In the genomic region with DNA sequence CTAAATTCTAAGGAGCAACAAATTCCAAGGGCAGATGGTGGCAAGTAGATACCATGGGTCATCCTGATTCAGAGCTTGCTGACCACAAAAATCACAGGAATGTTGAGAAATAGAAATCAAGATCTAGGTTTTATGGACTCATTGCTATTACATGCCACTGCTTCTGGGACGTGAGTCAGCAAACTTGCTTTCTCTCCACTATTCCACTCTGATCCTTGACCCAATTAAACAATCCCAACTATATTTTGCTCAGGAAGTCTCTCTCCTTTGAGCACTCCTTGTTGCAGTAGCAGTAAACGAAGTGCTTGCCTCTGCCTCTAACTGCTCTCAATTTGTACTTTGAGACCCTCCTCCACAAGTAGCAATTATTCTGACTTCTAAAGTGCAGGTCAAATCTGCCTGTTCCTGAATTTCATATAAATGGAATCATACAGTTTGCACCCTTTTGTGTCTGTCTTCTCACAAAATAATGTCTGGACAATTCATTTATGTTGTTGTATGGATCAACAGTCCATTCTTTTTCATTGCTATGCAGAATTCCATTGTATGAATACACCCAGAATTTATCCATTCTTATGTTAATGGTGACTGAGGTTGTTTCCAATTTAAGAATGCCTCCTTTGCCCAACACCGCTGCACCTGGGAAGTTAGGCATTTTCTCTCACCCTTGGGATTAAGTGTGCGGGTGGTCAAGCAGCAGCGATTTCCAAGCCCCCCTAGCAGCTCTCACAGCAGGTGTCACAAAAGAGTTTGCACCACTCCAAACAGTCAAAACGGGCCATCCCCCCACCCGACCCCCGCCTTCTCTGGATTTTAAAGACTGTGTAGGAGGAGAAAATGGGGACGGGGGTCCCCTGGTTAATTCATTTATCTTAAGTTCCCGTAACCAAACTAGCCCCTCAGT, we compare ENCODE assay signal across 7 cellular contexts. TPM values are rescaled to one million over a fixed set of nuclear protein-coding genes. Genes with fewer than 3 reads are reported as not detected.
A peak's percentile ranks its signal among the peaks of the same experiment; 100 is the strongest.
DNase-seq lines count a peak whose midpoint lies in the region; ATAC-seq and TF ChIP-seq lines count a peak whose summit lies in the region.

No MANE protein-coding gene starts in this region.

- H4K20me1 ChIP-seq in OCI-LY7 (ENCODE audit: insufficient read depth, low read length): no peaks in the 10 kb centered on the region

- H3K27ac Mint-ChIP-seq in activated CD8-positive, alpha-beta T cell treated with anti-CD3 and anti-CD28 coated beads, Interleukin-2, amount 10 ng/mL, durations not matched to agents 7 days and 5 days: peak overlapping the region; percentile 75
- peak overlapping the region; percentile 48 to 94 for H3K27ac Mint-ChIP-seq in stimulated activated naive CD8-positive, alpha-beta T cell treated with anti-CD3 and anti-CD28 coated beads, Interleukin-15, amount 100 ng/mL, for 72 hours

- peak; percentile 94 for DNase-seq in HFF-Myc (ENCODE audit: extremely low read depth, low read depth)
- no peak for DNase-seq in activated CD8-positive, alpha-beta T cell treated with anti-CD3 and anti-CD28 coated beads, Interleukin-2, amount 10 ng/mL, durations not matched to agents 7 days and 5 days
- peak; percentile 81 for DNase-seq in iPS DF 4.7 (ENCODE audit: extremely low read depth, low spot score)
- no peak for DNase-seq in stimulated activated naive CD8-positive, alpha-beta T cell treated with anti-CD3 and anti-CD28 coated beads, Interleukin-15, amount 100 ng/mL, for 72 hours
- no peak for DNase-seq in OCI-LY7 (ENCODE audit: low spot score)

- POLR2A ChIA-PET in activated CD8-positive, alpha-beta T cell treated with anti-CD3 and anti-CD28 coated beads, Interleukin-2, amount 10 ng/mL, durations not matched to agents 7 days and 5 days (lab: Charles Lee): no interaction called here
- POLR2A ChIA-PET in OCI-LY7 (lab: Charles Lee): interaction anchor here (0.7 kb wide), 1 partner anchor 760 kb away, joined by 4 read pairs; no protein-coding TSS in a partner anchor

- no peaks in the 10 kb centered on the region for H3K36me3 ChIP-seq in OCI-LY7 (ENCODE audit: insufficient read depth, low read length)

- H2AFZ ChIP-seq in OCI-LY7 (ENCODE audit: low read length): no peak overlapping the region

- no peaks in the 10 kb centered on the region for H3K36me3 Mint-ChIP-seq in activated CD8-positive, alpha-beta T cell treated with anti-CD3 and anti-CD28 coated beads, Interleukin-2, amount 10 ng/mL, durations not matched to agents 7 days and 5 days (ENCODE audit: low read depth)

- intact Hi-C loops in OCI-LY7 (cut with micrococcal nuclease; ENCODE audit: unreplicated experiment): no loop called here

- H3K4me1 ChIP-seq in OCI-LY7 (ENCODE audit: insufficient read depth, low read length, poor library complexity, severe bottlenecking): peaks cover 11% of the 10 kb centered on the region

- H3K9me2 ChIP-seq in OCI-LY7 (ENCODE audit: insufficient read depth, low read length): no peaks in the 10 kb centered on the region

- no peak overlapping the region for H3K27ac ChIP-seq in OCI-LY7 (ENCODE audit: low read depth, low read length, poor library complexity, severe bottlenecking)

- peaks cover 5% of the 10 kb centered on the region for H3K9me3 Mint-ChIP-seq in activated CD8-positive, alpha-beta T cell treated with anti-CD3 and anti-CD28 coated beads, Interleukin-2, amount 10 ng/mL, durations not matched to agents 7 days and 5 days (ENCODE audit: insufficient read depth)
- H3K9me3 Mint-ChIP-seq in stimulated activated naive CD8-positive, alpha-beta T cell treated with anti-CD3 and anti-CD28 coated beads, Interleukin-15, amount 100 ng/mL, for 72 hours: peaks cover 0 to 4% of the 10 kb centered on the region in 2 donors

- H3K4me2 ChIP-seq in OCI-LY7 (ENCODE audit: low read length): no peak overlapping the region

- H3K4me1 Mint-ChIP-seq in activated CD8-positive, alpha-beta T cell treated with anti-CD3 and anti-CD28 coated beads, Interleukin-2, amount 10 ng/mL, durations not matched to agents 7 days and 5 days (ENCODE audit: low read depth): peaks cover 11% of the 10 kb centered on the region
- H3K4me1 Mint-ChIP-seq in stimulated activated naive CD8-positive, alpha-beta T cell treated with anti-CD3 and anti-CD28 coated beads, Interleukin-15, amount 100 ng/mL, for 72 hours: peaks cover 16% of the 10 kb centered on the region

- peak overlapping the region; percentile 69 for H3K4me3 Mint-ChIP-seq in activated CD8-positive, alpha-beta T cell treated with anti-CD3 and anti-CD28 coated beads, Interleukin-2, amount 10 ng/mL, durations not matched to agents 7 days and 5 days
- H3K4me3 Mint-ChIP-seq in stimulated activated naive CD8-positive, alpha-beta T cell treated with anti-CD3 and anti-CD28 coated beads, Interleukin-15, amount 100 ng/mL, for 72 hours: peak overlapping the region; percentile 78 to 80

- no peaks in the 10 kb centered on the region for H3K27me3 Mint-ChIP-seq in activated CD8-positive, alpha-beta T cell treated with anti-CD3 and anti-CD28 coated beads, Interleukin-2, amount 10 ng/mL, durations not matched to agents 7 days and 5 days (ENCODE audit: low read depth)
- H3K27me3 Mint-ChIP-seq in stimulated activated naive CD8-positive, alpha-beta T cell treated with anti-CD3 and anti-CD28 coated beads, Interleukin-15, amount 100 ng/mL, for 72 hours: peaks cover 11% of the 10 kb centered on the region

- H3K79me2 ChIP-seq in OCI-LY7 (ENCODE audit: insufficient read depth, low read depth, low read length): no peaks in the 10 kb centered on the region

- BruUV-seq in OCI-LY7 (replicated peaks; lab: Mats Ljungman, UMichigan): no TSS peak

- TF ChIP-seq CTCF in HFF-Myc (IDR thresholded peaks at IDR 0.05; ENCODE audit: low read depth, low read length, missing control alignments) (no peak), OCI-LY7 (conservative IDR thresholded peaks at IDR 0.05; ENCODE audit: low read length) (no peak)

- ATAC-seq in activated CD8-positive, alpha-beta T cell treated with anti-CD3 and anti-CD28 coated beads, Interleukin-2, amount 10 ng/mL, durations not matched to agents 7 days and 5 days: no peak
- ATAC-seq in stimulated activated naive CD8-positive, alpha-beta T cell treated with anti-CD3 and anti-CD28 coated beads, Interleukin-15, amount 100 ng/mL, for 72 hours: no peak
- ATAC-seq in HG02623 (IDR thresholded peaks at IDR 0.05; ENCODE audit: unreplicated experiment): no peak
- ATAC-seq in HG03196 (IDR thresholded peaks at IDR 0.05; ENCODE audit: unreplicated experiment): no peak

- no peak overlapping the region for H3K4me3 ChIP-seq in HFF-Myc (replicated peaks; ENCODE audit: low read depth, low read length)
- no peak overlapping the region for H3K4me3 ChIP-seq in OCI-LY7 (ENCODE audit: low read depth, low read length, poor library complexity, severe bottlenecking)

- CTCF ChIA-PET in activated CD8-positive, alpha-beta T cell treated with anti-CD3 and anti-CD28 coated beads, Interleukin-2, amount 10 ng/mL, durations not matched to agents 7 days and 5 days (lab: Charles Lee): interaction anchor here (0.7 kb wide), 1 partner anchor 17 kb away, joined by 3 read pairs; no protein-coding TSS in a partner anchor
- CTCF ChIA-PET in OCI-LY7 (lab: Charles Lee; ENCODE audit: unreplicated experiment): no interaction called here

- H3K9me3 ChIP-seq in OCI-LY7 (ENCODE audit: low read length): no peaks in the 10 kb centered on the region

RNA-seq across cellular contexts. Expression of gene ACSM6, which starts 35.9 kb away (rescaled TPM):
- total RNA-seq in activated CD8-positive, alpha-beta T cell treated with anti-CD3 and anti-CD28 coated beads, Interleukin-2, amount 10 ng/mL, durations not matched to agents 7 days and 5 days: not detected
- not detected in 2 replicates for total RNA-seq in OCI-LY7 (2014; rRNA removed; shearing (Covaris generic))
- total RNA-seq in OCI-LY7 (2022): not detected in 2 replicates

Comparison
In these comparisons a context has a peak if more than half of its experiments do, and no peak if none do; other contexts are left out.
1. DNase-seq: peak in HFF-Myc (single experiment) and iPS DF 4.7 (single experiment); none in activated CD8-positive, alpha-beta T cell treated with anti-CD3 and anti-CD28 coated beads, Interleukin-2, amount 10 ng/mL, durations not matched to agents 7 days and 5 days (single experiment), stimulated activated naive CD8-positive, alpha-beta T cell treated with anti-CD3 and anti-CD28 coated beads, Interleukin-15, amount 100 ng/mL, for 72 hours (0 of 2) and OCI-LY7 (single experiment).